10 cellular contexts compared by ENCODE assay signal in genomic region chr10:101938316-101939272, GRCh38.
DNase-seq lines count a peak whose midpoint lies in the region; ATAC-seq and TF ChIP-seq lines count a peak whose summit lies in the region.
"Had no signal": no experiment of that assay in that cellular context is flagged by ENCODE, and none has a peak within 500 bp of the region (broad histone marks: within the 10 kb centered on the region; RNA-seq: fewer than 3 reads in every experiment).

No MANE protein-coding gene starts in this region.

- TF ChIP-seq CTCF in cardiac muscle cell (IDR thresholded peaks at IDR 0.05; ENCODE audit: low read depth, low read length): no peak
- TF ChIP-seq CTCF in mammary epithelial cell (conservative IDR thresholded peaks at IDR 0.05 in 1 of 2, IDR thresholded peaks at IDR 0.05 in 1 of 2; ENCODE audit: extremely low read depth in 1 of 2, insufficient read depth in 1 of 2, low read depth in 1 of 2, low read length in 2 of 2): no peak
- no peak for TF ChIP-seq CTCF in right lobe of liver (IDR thresholded peaks at IDR 0.05)

- H3K27ac ChIP-seq in cardiac muscle cell (peak overlapping the region; percentile 79), mammary epithelial cell (ENCODE audit: insufficient read depth, low read depth, low read length) (peak overlapping the region; percentile 68), right lobe of liver (no peak overlapping the region), urinary bladder (ENCODE audit: low read depth) (peak overlapping the region; percentile 23)

- no peaks in the 10 kb centered on the region for H3K36me3 ChIP-seq in cardiac muscle cell
- no peaks in the 10 kb centered on the region for H3K36me3 ChIP-seq in mammary epithelial cell (ENCODE audit: insufficient read depth, low read length)
- H3K36me3 ChIP-seq in right lobe of liver: peaks cover 0 to 7% (median 1%) of the 10 kb centered on the region in 4 donors
- no peaks in the 10 kb centered on the region for H3K36me3 ChIP-seq in urinary bladder (ENCODE audit: insufficient read depth)
- H3K36me3 ChIP-seq: BE2C had no signal

- CTCF ChIA-PET in mammary epithelial cell (lab: Charles Lee; ENCODE audit: low non-redundant PET): interaction anchor here (0.5 to 0.6 kb wide), 2 partner anchors 11 to 135 kb away, joined by 3 read pairs; no protein-coding TSS in a partner anchor

- DNase-seq in cardiac muscle cell (ENCODE audit: low read depth in 1 of 2, low spot score in 1 of 2): peak; percentile 31 to 93
- no peak for DNase-seq in cardiac septum (ENCODE audit: low spot score)
- peak; percentile 54 for DNase-seq in mammary epithelial cell
- DNase-seq in right lobe of liver: no peak
- DNase-seq: activated CD8-positive, alpha-beta memory T cell treated with anti-CD3 and anti-CD28 coated beads, Interleukin-2, amount 10 ng/mL, durations not matched to agents 7 days and 5 days; BE2C had no signal

- BruUV-seq in mammary epithelial cell (replicated peaks; lab: Mats Ljungman, UMichigan): TSS peak; percentile 44

- peak overlapping the region; percentile 18 for H3K4me2 ChIP-seq in mammary epithelial cell (ENCODE audit: insufficient read depth, low read depth, low read length)

- H4K20me1 ChIP-seq in mammary epithelial cell (ENCODE audit: insufficient read depth, low read length): no peaks in the 10 kb centered on the region

- H2AFZ ChIP-seq in mammary epithelial cell (ENCODE audit: low read depth, low read length): no peak overlapping the region

- in situ Hi-C loops in mammary epithelial cell (cut with MboI; ENCODE audit: low sequenced_read_pairs in 2 of 2): no loop called here

- no peaks in the 10 kb centered on the region for H3K27me3 ChIP-seq in cardiac muscle cell
- no peaks in the 10 kb centered on the region for H3K27me3 ChIP-seq in mammary epithelial cell (ENCODE audit: insufficient read depth, low read length)
- H3K27me3 ChIP-seq in right lobe of liver: no peaks in the 10 kb centered on the region
- H3K27me3 ChIP-seq: BE2C had no signal

- H3K4me1 ChIP-seq in cardiac muscle cell (ENCODE audit: low read depth) (peaks cover 64% of the 10 kb centered on the region), mammary epithelial cell (ENCODE audit: insufficient read depth, low read length) (peaks cover 22% of the 10 kb centered on the region), right lobe of liver (no peaks in the 10 kb centered on the region), urinary bladder (ENCODE audit: insufficient read depth) (no peaks in the 10 kb centered on the region)
- H3K4me1 ChIP-seq: BE2C had no signal

- intact Hi-C loops in cardiac septum (cut with DNase I) (no loop called here), mammary epithelial cell (cut with micrococcal nuclease) (loop anchor here (2.0 kb wide), 1 partner anchor 72 kb away; no protein-coding TSS in a partner anchor), right lobe of liver (cut with DNase I) (no loop called here)

- 82% methylated on average over 5 of the region's 5 CpGs for WGBS in mammary epithelial cell (ENCODE audit: low coverage, missing lambda C conversion rate)
- 92% methylated on average over 5 of the region's 5 CpGs for WGBS in right lobe of liver (ENCODE audit: insufficient coverage, low coverage, low lambda C conversion rate, missing lambda C conversion rate)
- 53% methylated on average over 5 of the region's 5 CpGs for WGBS in urinary bladder

- no peak for TF ChIP-seq POLR2A in right lobe of liver (IDR thresholded peaks at IDR 0.05)

- H3K9me3 ChIP-seq in cardiac muscle cell (ENCODE audit: low read depth) (no peaks in the 10 kb centered on the region), mammary epithelial cell (replicated peaks; ENCODE audit: insufficient read depth, low read length) (no peaks in the 10 kb centered on the region), right lobe of liver (no peaks in the 10 kb centered on the region)
- H3K9me3 ChIP-seq: BE2C had no signal

- ATAC-seq in right lobe of liver: peak; percentile 31 to 74 (median 64)
- ATAC-seq in HG02571 (IDR thresholded peaks at IDR 0.05; ENCODE audit: unreplicated experiment): no peak
- no peak for ATAC-seq in GM18519 (IDR thresholded peaks at IDR 0.05; ENCODE audit: low FRiP score, unreplicated experiment)
- ATAC-seq in HG02588 (IDR thresholded peaks at IDR 0.05; ENCODE audit: unreplicated experiment): no peak
- ATAC-seq: activated CD8-positive, alpha-beta memory T cell treated with anti-CD3 and anti-CD28 coated beads, Interleukin-2, amount 10 ng/mL, durations not matched to agents 7 days and 5 days had no signal

- H3K4me3 ChIP-seq in cardiac muscle cell (no peak overlapping the region), mammary epithelial cell (replicated peaks in 1 of 3; ENCODE audit: insufficient read depth in 1 of 3, low read depth in 2 of 3, low read length in 3 of 3) (no peak overlapping the region), right lobe of liver (no peak overlapping the region), urinary bladder (ENCODE audit: low read depth, low read length) (no peak overlapping the region)

- dilution Hi-C loops in mammary epithelial cell (cut with HindIII; ENCODE audit: low sequenced_read_pairs): no loop called here

- H3K79me2 ChIP-seq in mammary epithelial cell (ENCODE audit: insufficient read depth, low read length): no peaks in the 10 kb centered on the region

- no peak overlapping the region for H3K9ac ChIP-seq in mammary epithelial cell (ENCODE audit: insufficient read depth, low read length)

Comparison
In these comparisons a context has a peak if more than half of its experiments do, and no peak if none do; other contexts are left out.
1. DNase-seq: peak in cardiac muscle cell (2 of 2) and mammary epithelial cell (single experiment); none in cardiac septum (single experiment) and right lobe of liver (0 of 3).
2. H3K27ac ChIP-seq: peak in cardiac muscle cell (single experiment), mammary epithelial cell (single experiment) and urinary bladder (single experiment); none in right lobe of liver (0 of 3).
3. ATAC-seq: peak in right lobe of liver (4 of 4); none in HG02571 (single experiment), GM18519 (single experiment) and HG02588 (single experiment).